Comparison of ENCODE assay signal across 8 cellular contexts in genomic region chr16:379183-379960, GRCh38. TPM values are rescaled to one million over a fixed set of nuclear protein-coding genes. Genes with fewer than 3 reads are reported as not detected.
DNase-seq lines count a peak whose midpoint lies in the region; ATAC-seq and TF ChIP-seq lines count a peak whose summit lies in the region.

No MANE protein-coding gene starts in this region.

- H3K27ac ChIP-seq in heart right ventricle = peak overlapping the region in 1 of 10 donors; percentile 53
- no peak overlapping the region for H3K27ac ChIP-seq in iPS-20b (ENCODE audit: low read length)
- no peak overlapping the region for H3K27ac ChIP-seq in vagina

- no peaks in the 10 kb centered on the region for H3K9me3 Mint-ChIP-seq in type B pancreatic cell

- intact Hi-C loops in Right ventricle myocardium inferior (cut with DNase I) = no loop called here
- intact Hi-C loops in heart right ventricle (cut with DNase I) = no loop called here
- intact Hi-C loops in vagina (cut with DNase I) = no loop called here

- H3K27me3 ChIP-seq in heart right ventricle (no peaks in the 10 kb centered on the region), iPS-20b (ENCODE audit: insufficient read depth, low read length) (peaks cover 15% of the 10 kb centered on the region), vagina (no peaks in the 10 kb centered on the region)

- H3K27me3 Mint-ChIP-seq in type B pancreatic cell = peaks cover 5% of the 10 kb centered on the region

- no peaks in the 10 kb centered on the region for H3K36me3 Mint-ChIP-seq in type B pancreatic cell

- H3K4me3 ChIP-seq in heart right ventricle (no peak overlapping the region), iPS-20b (ENCODE audit: low read length) (peak overlapping the region; percentile 84; the same call in 1 of the 2 replicates), vagina (no peak overlapping the region)

- TF ChIP-seq POLR2A in vagina (IDR thresholded peaks at IDR 0.05) = no peak

- TF ChIP-seq CTCF in heart right ventricle (IDR thresholded peaks at IDR 0.05) (no peak), type B pancreatic cell (conservative IDR thresholded peaks at IDR 0.05) (no peak), vagina (IDR thresholded peaks at IDR 0.05) (no peak)

- DNase-seq in Right ventricle myocardium inferior (ENCODE audit: missing footprints) (peak; percentile 26), heart right ventricle (no peak), NCI-H774 (lab: John Stamatoyannopoulos, UW) (peak; percentile 81), type B pancreatic cell (ENCODE audit: extremely low spot score, unreplicated experiment) (no peak), vagina (ENCODE audit: extremely low spot score in 2 of 2) (no peak), foreskin melanocyte (no peak)
- no peak for DNase-seq in activated CD8-positive, alpha-beta memory T cell treated with anti-CD3 and anti-CD28 coated beads, Interleukin-2, amount 50 U/mL, for 48 hours

- peak overlapping the region; percentile 31 for H3K4me3 Mint-ChIP-seq in type B pancreatic cell

- WGBS in heart right ventricle, 2 donors = 88 to 90% methylated on average over 16 of the region's 16 CpGs

- peaks cover 13% of the 10 kb centered on the region for H3K4me1 Mint-ChIP-seq in type B pancreatic cell (ENCODE audit: unreplicated experiment)

- H3K9me3 ChIP-seq in heart right ventricle = no peaks in the 10 kb centered on the region
- H3K9me3 ChIP-seq in iPS-20b (ENCODE audit: insufficient read depth, low read depth, low read length) = no peaks in the 10 kb centered on the region
- H3K9me3 ChIP-seq in vagina = no peaks in the 10 kb centered on the region

- H3K27ac Mint-ChIP-seq in type B pancreatic cell = peak overlapping the region; percentile 29

- H3K4me1 ChIP-seq in heart right ventricle (peaks cover 0 to 45% (median 32%) of the 10 kb centered on the region in 9 donors), iPS-20b (ENCODE audit: insufficient read depth, low read length) (peaks cover 22% of the 10 kb centered on the region; the same call in 1 of the 2 replicates), vagina (peaks cover 44% of the 10 kb centered on the region)

- ATAC-seq in Right ventricle myocardium inferior (no peak), heart right ventricle (no peak)

- peak overlapping the region; percentile 51; the same call in 1 of the 2 replicates for H3K9ac ChIP-seq in iPS-20b (ENCODE audit: low read depth, low read length)

- peaks cover 0 to 35% (median 21%) of the 10 kb centered on the region in 9 donors for H3K36me3 ChIP-seq in heart right ventricle
- peaks cover 25% of the 10 kb centered on the region for H3K36me3 ChIP-seq in iPS-20b (ENCODE audit: insufficient read depth, low read depth, low read length)
- peaks cover 0 to 22% of the 10 kb centered on the region in 2 donors for H3K36me3 ChIP-seq in vagina

RNA-seq across cellular contexts. Expression of gene PGAP6, which starts 2.4 kb away (rescaled TPM):
- total RNA-seq in Right ventricle myocardium inferior = 32.1 TPM
- 10 to 100 TPM; 27.1 to 57.3 (median 33.1) TPM for total RNA-seq in heart right ventricle
- 10 to 100 TPM; 27.8 to 45.3 TPM for polyA plus RNA-seq in heart right ventricle
- total RNA-seq in type B pancreatic cell (ENCODE audit: low replicate concordance) = 56.0 and 71.1 TPM in 2 replicates
- 38.3 TPM for total RNA-seq in vagina

RNA-seq across cellular contexts. Expression of gene MRPL28, which starts 9.0 kb away (rescaled TPM):
- total RNA-seq in Right ventricle myocardium inferior = 83.1 TPM
- total RNA-seq in heart right ventricle = 10 to 100 TPM; 64.9 to 78.6 (median 74.6) TPM
- polyA plus RNA-seq in heart right ventricle = 100 to 1,000 TPM; 134 to 169 TPM
- total RNA-seq in type B pancreatic cell (ENCODE audit: low replicate concordance) = 69.6 and 75.3 TPM in 2 replicates
- total RNA-seq in vagina = 96.5 TPM

RNA-seq across cellular contexts. Expression of gene NME4, which starts 17.6 kb away (rescaled TPM):
- total RNA-seq in Right ventricle myocardium inferior (91.3 TPM), heart right ventricle (10 to 100 TPM; 57.8 to 97.0 (median 75.4) TPM), type B pancreatic cell (ENCODE audit: low replicate concordance) (72.8 and 166 TPM in 2 replicates), vagina (88.6 TPM)
- 10 to 100 TPM; 48.1 to 97.2 TPM for polyA plus RNA-seq in heart right ventricle

RNA-seq across cellular contexts. Expression of gene DECR2, which starts 22.3 kb away (rescaled TPM):
- total RNA-seq in Right ventricle myocardium inferior (10.6 TPM), heart right ventricle (10 to 100 TPM in 7 of 10 donors, 1 to 10 TPM in 3; 7.0 to 17.4 (median 11.6) TPM), type B pancreatic cell (ENCODE audit: low replicate concordance) (21.5 and 22.1 TPM in 2 replicates), vagina (17.9 TPM)
- polyA plus RNA-seq in heart right ventricle = 10 to 100 TPM in 1 of 2 donors, 1 to 10 TPM in 1; 9.3 to 26.0 TPM

RNA-seq across cellular contexts. Expression of gene AXIN1, which starts 26.8 kb away (rescaled TPM):
- total RNA-seq in Right ventricle myocardium inferior (12.8 TPM), heart right ventricle (10 to 100 TPM in 4 of 10 donors, 1 to 10 TPM in 6; 7.7 to 16.1 (median 9.2) TPM), type B pancreatic cell (ENCODE audit: low replicate concordance) (30.6 and 31.8 TPM in 2 replicates), vagina (16.9 TPM)
- polyA plus RNA-seq in heart right ventricle = 10 to 100 TPM in 1 of 2 donors, 1 to 10 TPM in 1; 9.4 to 14.9 TPM

Comparison
In these comparisons a context has a peak if more than half of its experiments do, and no peak if none do; other contexts are left out.
1. DNase-seq: peak in Right ventricle myocardium inferior (single experiment) and NCI-H774 (single experiment); none in heart right ventricle (0 of 2), type B pancreatic cell (single experiment), vagina (0 of 2), activated CD8-positive, alpha-beta memory T cell treated with anti-CD3 and anti-CD28 coated beads, Interleukin-2, amount 50 U/mL, for 48 hours (single experiment) and foreskin melanocyte (single experiment).